ENCODE assay signal across 17 cellular contexts in genomic region chr2:54624611-54625071, GRCh38.
DNase-seq lines count a peak whose midpoint lies in the region; ATAC-seq, FAIRE-seq and TF ChIP-seq lines count a peak whose summit lies in the region.
"Had no signal": no experiment of that assay in that cellular context is flagged by ENCODE, and none has a peak within 500 bp of the region (broad histone marks: within the 10 kb centered on the region; RNA-seq: fewer than 3 reads in every experiment).

No MANE protein-coding gene starts in this region.

- ATAC-seq in heart left ventricle, result peak in 2 of 4 donors; percentile 31 to 43
- ATAC-seq in GM21381 (IDR thresholded peaks at IDR 0.05; ENCODE audit: unreplicated experiment), result no peak

- TF ChIP-seq POLR2A in heart left ventricle (IDR thresholded peaks at IDR 0.05) (no peak), prostate gland (IDR thresholded peaks at IDR 0.05) (no peak)

- H3K4me2 ChIP-seq in BLaER1, result peak overlapping the region; percentile 70

- H3K9ac ChIP-seq in BLaER1, result peak overlapping the region; percentile 55; the same call in 1 of the 2 replicates
- H3K9ac ChIP-seq: GM23248 had no signal

- CTCF ChIA-PET in GM10248 (lab: Yijun Ruan, JAX), result interaction anchor here (0.9 to 3.6 kb wide), 10 partner anchors 9 to 101 kb away, joined by 3 to 16 read pairs (median 4); no protein-coding TSS in a partner anchor

- H3K27ac ChIP-seq in BLaER1 (peak overlapping the region; percentile 39), heart left ventricle (peak overlapping the region in 11 of 12 donors; percentile 44 to 85 (median 65)), prostate gland (peak overlapping the region; percentile 48 to 67)
- H3K27ac ChIP-seq: GM23248 had no signal

- H3K27me3 Mint-ChIP-seq in activated naive CD8-positive, alpha-beta T cell treated with anti-CD3 and anti-CD28 coated beads for 36 hours, result no peaks in the 10 kb centered on the region

- H3K9me3 Mint-ChIP-seq in activated naive CD8-positive, alpha-beta T cell treated with anti-CD3 and anti-CD28 coated beads for 36 hours, result no peaks in the 10 kb centered on the region
- H3K9me3 Mint-ChIP-seq: neural crest cell had no signal

- peaks cover under 1% of the 10 kb centered on the region for H3K4me1 Mint-ChIP-seq in activated naive CD8-positive, alpha-beta T cell treated with anti-CD3 and anti-CD28 coated beads for 36 hours

- peaks cover 99% of the 10 kb centered on the region for H3K36me3 ChIP-seq in BLaER1
- peaks cover 0 to 100% (median 98%) of the 10 kb centered on the region in 9 donors for H3K36me3 ChIP-seq in heart left ventricle
- H3K36me3 ChIP-seq in prostate gland, result peaks cover 0 to 10% of the 10 kb centered on the region in 2 donors

- H3K4me1 ChIP-seq in BLaER1 (peaks cover 99% of the 10 kb centered on the region), heart left ventricle (peaks cover 0 to 54% (median 47%) of the 10 kb centered on the region in 12 donors), prostate gland (replicated peaks) (no peaks in the 10 kb centered on the region)

- peaks cover 41% of the 10 kb centered on the region for H3K36me3 Mint-ChIP-seq in activated naive CD8-positive, alpha-beta T cell treated with anti-CD3 and anti-CD28 coated beads for 36 hours

- no peak overlapping the region for H3K4me3 Mint-ChIP-seq in activated naive CD8-positive, alpha-beta T cell treated with anti-CD3 and anti-CD28 coated beads for 36 hours
- H3K4me3 Mint-ChIP-seq: neural crest cell had no signal

- DNase-seq in activated naive CD8-positive, alpha-beta T cell treated with anti-CD3 and anti-CD28 coated beads for 36 hours, result no peak
- DNase-seq in heart left ventricle (peak in 4 of 5 donors; percentile 46 to 66 (median 54)), prostate gland (ENCODE audit: low spot score) (peak; percentile 47), D721Med (ENCODE audit: insufficient read length, low spot score) (no peak), inferior parietal cortex (ENCODE audit: extremely low spot score) (no peak), GM10248 (ENCODE audit: extremely low spot score) (no peak)
- DNase-seq: anterior cingulate cortex, DND-41, GM23248, Kasumi-1, NCI-H1694 treated with DMSO at 0.1 percent for 48 hours, NCI-H774, SHP77 had no signal

- H3K9me3 ChIP-seq in BLaER1 (no peaks in the 10 kb centered on the region), heart left ventricle (no peaks in the 10 kb centered on the region), prostate gland (no peaks in the 10 kb centered on the region)

- no peak for TF ChIP-seq CTCF in heart left ventricle (IDR thresholded peaks at IDR 0.05)
- TF ChIP-seq CTCF in prostate gland (IDR thresholded peaks at IDR 0.05), result no peak
- TF ChIP-seq CTCF in D721Med (IDR thresholded peaks at IDR 0.05; ENCODE audit: insufficient read depth, missing control alignments), result no peak
- no peak for TF ChIP-seq CTCF in GM10248 (IDR thresholded peaks at IDR 0.05; ENCODE audit: control extremely low read depth, extremely low read depth, low read depth, missing control alignments)

- peaks cover 27% of the 10 kb centered on the region for H4K20me1 ChIP-seq in BLaER1

- 30 to 39% (median 38%) methylated on average over 11 of the region's 11 CpGs for WGBS in heart left ventricle, 4 donors
- 15% methylated on average over 11 of the region's 11 CpGs for WGBS in prostate gland

- H3K27me3 ChIP-seq in BLaER1 (no peaks in the 10 kb centered on the region), heart left ventricle (no peaks in the 10 kb centered on the region), prostate gland (replicated peaks; ENCODE audit: insufficient read depth) (no peaks in the 10 kb centered on the region)

- H3K4me3 ChIP-seq in BLaER1 (peak overlapping the region; percentile 26; the same call in 1 of the 2 replicates), heart left ventricle (no peak overlapping the region), prostate gland (no peak overlapping the region)
- H3K4me3 ChIP-seq: GM23248 had no signal

- FAIRE-seq in D721Med (lab: Jason Lieb, UNC), result no peak
- FAIRE-seq: GM12891 had no signal

- POLR2A ChIA-PET in GM10248 (lab: Yijun Ruan, JAX), result no interaction called here

- peak overlapping the region; percentile 39 for H3K27ac Mint-ChIP-seq in activated naive CD8-positive, alpha-beta T cell treated with anti-CD3 and anti-CD28 coated beads for 36 hours

- intact Hi-C loops in heart left ventricle (cut with DNase I), result no loop called here
- intact Hi-C loops in prostate gland (cut with DNase I), result loop anchor here (5.0 kb wide), 1 partner anchor 62 kb away; no protein-coding TSS in a partner anchor

Comparison
In these comparisons a context has a peak if more than half of its experiments do, and no peak if none do; other contexts are left out.
1. DNase-seq: peak in heart left ventricle (4 of 5) and prostate gland (single experiment); none in activated naive CD8-positive, alpha-beta T cell treated with anti-CD3 and anti-CD28 coated beads for 36 hours (single experiment), D721Med (single experiment), inferior parietal cortex (single experiment) and GM10248 (single experiment).
2. Peak in every context shown above with its lines, with median percentiles within 50 percentile points of each other: H3K27ac ChIP-seq.